ENCODE assay signal across 1 cellular context in genomic region chr2:60484080-60484737, GRCh38.
A peak's percentile ranks its signal among the peaks of the same experiment; 100 is the strongest.
TF ChIP-seq lines count a peak whose summit lies in the region.

No MANE protein-coding gene starts in this region.

TF ChIP-seq in HepG2, 621 proteins besides CTCF, POLR2A, EP300 and RAD21 (continued from another document):
- no peak for TF ChIP-seq ZNF646 (CRISPR knock-in tag; IDR thresholded peaks at IDR 0.05)
- TF ChIP-seq HDAC1 (CRISPR knock-in tag; IDR thresholded peaks at IDR 0.05): no peak
- TF ChIP-seq BHLHE40 (IDR thresholded peaks at IDR 0.05; ENCODE audit: low read length): no peak
- TF ChIP-seq PHF20 (CRISPR knock-in tag; IDR thresholded peaks at IDR 0.05): no peak
- no peak for TF ChIP-seq FOXA3 (CRISPR knock-in tag; IDR thresholded peaks at IDR 0.05)
- TF ChIP-seq KLF12 (CRISPR knock-in tag; IDR thresholded peaks at IDR 0.05; ENCODE audit: borderline replicate concordance): no peak
- TF ChIP-seq ZNF510 (CRISPR knock-in tag; IDR thresholded peaks at IDR 0.05; ENCODE audit: low read depth): no peak
- TF ChIP-seq, protein P1, sequence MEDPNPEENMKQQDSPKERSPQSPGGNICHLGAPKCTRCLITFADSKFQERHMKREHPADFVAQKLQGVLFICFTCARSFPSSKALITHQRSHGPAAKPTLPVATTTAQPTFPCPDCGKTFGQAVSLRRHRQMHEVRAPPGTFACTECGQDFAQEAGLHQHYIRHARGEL (CRISPR knock-in tag; IDR thresholded peaks at IDR 0.05): no peak
- TF ChIP-seq RAD51 (IDR thresholded peaks at IDR 0.05; ENCODE audit: borderline replicate concordance): no peak
- TF ChIP-seq GABPB1 (CRISPR knock-in tag; IDR thresholded peaks at IDR 0.05): peak; percentile 37; the same call in 1 of the 2 replicates
- no peak for TF ChIP-seq GABPA (IDR thresholded peaks at IDR 0.05; ENCODE audit: low read depth, low read length)
- TF ChIP-seq GABPA (CRISPR knock-in tag; IDR thresholded peaks at IDR 0.05; ENCODE audit: low read depth): 0 out of 2 replicates have a peak, but pooled peaks have one; percentile 23
- no peak for TF ChIP-seq ZBTB37 (CRISPR knock-in tag; IDR thresholded peaks at IDR 0.05)
- TF ChIP-seq NR1H2 (CRISPR knock-in tag; IDR thresholded peaks at IDR 0.05; ENCODE audit: borderline replicate concordance, low read depth): no peak
- TF ChIP-seq ZNF407 (CRISPR knock-in tag; IDR thresholded peaks at IDR 0.05; ENCODE audit: not compliant biosample characterization): no peak
- no peak for TF ChIP-seq MLXIP (CRISPR knock-in tag; IDR thresholded peaks at IDR 0.05; ENCODE audit: borderline replicate concordance)
- TF ChIP-seq, protein P2, sequence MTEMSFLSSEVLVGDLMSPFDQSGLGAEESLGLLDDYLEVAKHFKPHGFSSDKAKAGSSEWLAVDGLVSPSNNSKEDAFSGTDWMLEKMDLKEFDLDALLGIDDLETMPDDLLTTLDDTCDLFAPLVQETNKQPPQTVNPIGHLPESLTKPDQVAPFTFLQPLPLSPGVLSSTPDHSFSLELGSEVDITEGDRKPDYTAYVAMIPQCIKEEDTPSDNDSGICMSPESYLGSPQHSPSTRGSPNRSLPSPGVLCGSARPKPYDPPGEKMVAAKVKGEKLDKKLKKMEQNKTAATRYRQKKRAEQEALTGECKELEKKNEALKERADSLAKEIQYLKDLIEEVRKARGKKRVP (CRISPR knock-in tag; IDR thresholded peaks at IDR 0.05): 0 out of 4 replicates have a peak, but pooled peaks of 1 of the 2 experiments have one; percentile 17
- TF ChIP-seq SOX5 (CRISPR knock-in tag; IDR thresholded peaks at IDR 0.05; ENCODE audit: borderline replicate concordance): no peak
- TF ChIP-seq, protein P3, sequence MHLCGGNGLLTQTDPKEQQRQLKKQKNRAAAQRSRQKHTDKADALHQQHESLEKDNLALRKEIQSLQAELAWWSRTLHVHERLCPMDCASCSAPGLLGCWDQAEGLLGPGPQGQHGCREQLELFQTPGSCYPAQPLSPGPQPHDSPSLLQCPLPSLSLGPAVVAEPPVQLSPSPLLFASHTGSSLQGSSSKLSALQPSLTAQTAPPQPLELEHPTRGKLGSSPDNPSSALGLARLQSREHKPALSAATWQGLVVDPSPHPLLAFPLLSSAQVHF (CRISPR knock-in tag; IDR thresholded peaks at IDR 0.05): no peak
- TF ChIP-seq NCOA1 (CRISPR knock-in tag; IDR thresholded peaks at IDR 0.05): no peak
